1 cellular context compared by ENCODE assay signal in the genomic region with DNA sequence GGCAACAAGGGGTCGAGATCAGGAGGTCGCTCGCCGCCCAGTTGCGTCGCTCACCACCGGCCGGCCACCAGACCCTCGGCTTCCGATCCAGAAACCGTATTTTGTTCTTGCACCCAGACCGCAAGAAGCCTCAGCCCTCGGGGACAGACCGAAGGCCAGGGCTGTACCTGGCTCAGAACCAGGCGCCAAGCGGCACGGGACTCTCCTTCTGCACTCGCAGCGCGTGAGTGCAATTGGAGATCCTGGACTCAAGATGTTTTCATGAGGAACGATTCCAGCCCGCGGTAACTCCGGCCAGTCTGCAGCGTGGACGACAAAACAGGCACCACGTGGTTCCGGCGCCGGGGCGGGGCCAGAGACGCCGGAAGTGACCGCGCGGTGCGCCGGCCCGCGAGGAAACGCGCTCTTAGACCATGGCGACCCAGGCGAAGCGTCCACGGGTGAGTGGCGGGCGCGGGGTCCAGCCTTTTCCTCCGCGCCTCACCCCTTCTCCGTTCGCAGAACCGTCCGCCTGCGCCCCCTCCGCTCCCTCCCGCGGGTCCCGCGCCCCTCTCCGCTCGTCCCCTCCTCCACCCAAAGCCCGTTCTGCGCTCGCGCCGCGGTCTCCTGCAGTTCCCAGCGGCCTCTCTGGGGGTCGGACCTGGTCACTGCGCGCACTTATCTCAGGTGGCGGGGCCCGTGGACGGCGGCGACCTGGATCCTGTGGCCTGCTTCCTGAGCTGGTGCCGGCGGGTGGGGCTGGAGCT.
TF ChIP-seq lines count a peak whose summit lies in the region.

A gene with protein sequence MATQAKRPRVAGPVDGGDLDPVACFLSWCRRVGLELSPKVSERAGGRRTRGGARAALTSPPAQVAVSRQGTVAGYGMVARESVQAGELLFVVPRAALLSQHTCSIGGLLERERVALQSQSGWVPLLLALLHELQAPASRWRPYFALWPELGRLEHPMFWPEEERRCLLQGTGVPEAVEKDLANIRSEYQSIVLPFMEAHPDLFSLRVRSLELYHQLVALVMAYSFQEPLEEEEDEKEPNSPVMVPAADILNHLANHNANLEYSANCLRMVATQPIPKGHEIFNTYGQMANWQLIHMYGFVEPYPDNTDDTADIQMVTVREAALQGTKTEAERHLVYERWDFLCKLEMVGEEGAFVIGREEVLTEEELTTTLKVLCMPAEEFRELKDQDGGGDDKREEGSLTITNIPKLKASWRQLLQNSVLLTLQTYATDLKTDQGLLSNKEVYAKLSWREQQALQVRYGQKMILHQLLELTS (plus strand): TSS at position 393 of the 746 bp plus-strand sequence. CDS start 21 bp downstream, at position 414.

TF ChIP-seq in K562, 482 proteins besides CTCF, POLR2A, EP300 and RAD21 (continued from another document and continues in another):
- TF ChIP-seq ZEB2 (IDR thresholded peaks at IDR 0.05) (peak; percentile 67; the same call in 1 of the 2 replicates), HNRNPH1 (optimal IDR thresholded peaks at IDR 0.05; ENCODE audit: low read depth, low read length) (no peak), ZNF41 (CRISPR knock-in tag; conservative IDR thresholded peaks at IDR 0.05) (no peak), HCFC1 (IDR thresholded peaks at IDR 0.05; ENCODE audit: low read depth, low read length) (peak; percentile 65), POLR3G (IDR thresholded peaks at IDR 0.05; ENCODE audit: extremely low read depth, insufficient read length, insufficient replicate concordance) (no peak), ZFP30 (CRISPR knock-in tag; IDR thresholded peaks at IDR 0.05; ENCODE audit: borderline replicate concordance) (no peak), ZNF77 (CRISPR knock-in tag; IDR thresholded peaks at IDR 0.05) (no peak), NEUROD1 (IDR thresholded peaks at IDR 0.05; ENCODE audit: borderline replicate concordance, low read depth, low read length, partially characterized antibody) (no peak), STAT5A (IDR thresholded peaks at IDR 0.05; ENCODE audit: borderline replicate concordance, low read length) (no peak), YY1 (IDR thresholded peaks at IDR 0.05; ENCODE audit: borderline replicate concordance in 1 of 3, control insufficient read depth in 1 of 3, extremely low read depth in 1 of 3, insufficient read depth in 3 of 3, insufficient read length in 1 of 3, insufficient replicate concordance in 2 of 3, low read depth in 1 of 3, low read length in 2 of 3) (peak in 2 of 3 experiments; percentile 55 to 86), CXXC5 (CRISPR knock-in tag; IDR thresholded peaks at IDR 0.05) (peak; percentile 89), MECOM (CRISPR knock-in tag; IDR thresholded peaks at IDR 0.05) (no peak), JUNB (CRISPR knock-in tag; conservative IDR thresholded peaks at IDR 0.05) (no peak; the same call in 1 of the 2 replicates), HMG20B (CRISPR knock-in tag; IDR thresholded peaks at IDR 0.05) (no peak), ZFP36 (IDR thresholded peaks at IDR 0.05; ENCODE audit: low read depth, low read length, partially characterized antibody) (peak; percentile 4), TFAM (CRISPR knock-in tag; conservative IDR thresholded peaks at IDR 0.05) (no peak), ARID1B (IDR thresholded peaks at IDR 0.05) (0 out of 2 replicates have a peak, but pooled peaks have one; percentile 19), XRCC4 (IDR thresholded peaks at IDR 0.05; ENCODE audit: extremely low read depth, insufficient read depth, insufficient read length) (no peak), ZBTB8A (IDR thresholded peaks at IDR 0.05; ENCODE audit: partially characterized antibody) (no peak), NFRKB (IDR thresholded peaks at IDR 0.05; ENCODE audit: low read depth) (peak; percentile 29; the same call in 1 of the 2 replicates), POLR2AphosphoS5 (IDR thresholded peaks at IDR 0.05; ENCODE audit: control insufficient read depth, insufficient read depth, low read depth, low read length) (peak; percentile 48; the same call in 1 of the 2 replicates), NUFIP1 (IDR thresholded peaks at IDR 0.05; ENCODE audit: partially characterized antibody) (no peak), CHD2 (IDR thresholded peaks at IDR 0.05; ENCODE audit: low read depth, low read length) (0 out of 2 replicates have a peak, but pooled peaks have one; percentile 13), BCL6 (CRISPR knock-in tag; IDR thresholded peaks at IDR 0.05) (no peak), MEIS2 (IDR thresholded peaks at IDR 0.05; ENCODE audit: partially characterized antibody) (no peak)
- TF ChIP-seq, protein P1, sequence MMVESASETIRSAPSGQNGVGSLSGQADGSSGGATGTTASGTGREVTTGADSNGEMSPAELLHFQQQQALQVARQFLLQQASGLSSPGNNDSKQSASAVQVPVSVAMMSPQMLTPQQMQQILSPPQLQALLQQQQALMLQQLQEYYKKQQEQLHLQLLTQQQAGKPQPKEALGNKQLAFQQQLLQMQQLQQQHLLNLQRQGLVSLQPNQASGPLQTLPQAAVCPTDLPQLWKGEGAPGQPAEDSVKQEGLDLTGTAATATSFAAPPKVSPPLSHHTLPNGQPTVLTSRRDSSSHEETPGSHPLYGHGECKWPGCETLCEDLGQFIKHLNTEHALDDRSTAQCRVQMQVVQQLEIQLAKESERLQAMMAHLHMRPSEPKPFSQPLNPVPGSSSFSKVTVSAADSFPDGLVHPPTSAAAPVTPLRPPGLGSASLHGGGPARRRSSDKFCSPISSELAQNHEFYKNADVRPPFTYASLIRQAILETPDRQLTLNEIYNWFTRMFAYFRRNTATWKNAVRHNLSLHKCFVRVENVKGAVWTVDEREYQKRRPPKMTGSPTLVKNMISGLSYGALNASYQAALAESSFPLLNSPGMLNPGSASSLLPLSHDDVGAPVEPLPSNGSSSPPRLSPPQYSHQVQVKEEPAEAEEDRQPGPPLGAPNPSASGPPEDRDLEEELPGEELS (CRISPR knock-in tag; IDR thresholded peaks at IDR 0.05; ENCODE audit: borderline replicate concordance): no peak; the same call in 1 of the 2 replicates
- TF ChIP-seq, protein P2, sequence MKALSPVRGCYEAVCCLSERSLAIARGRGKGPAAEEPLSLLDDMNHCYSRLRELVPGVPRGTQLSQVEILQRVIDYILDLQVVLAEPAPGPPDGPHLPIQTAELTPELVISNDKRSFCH (CRISPR knock-in tag; IDR thresholded peaks at IDR 0.05): no peak
- TF ChIP-seq, protein P2 (tag; IDR thresholded peaks at IDR 0.05): no peak
- TF ChIP-seq, protein P3, sequence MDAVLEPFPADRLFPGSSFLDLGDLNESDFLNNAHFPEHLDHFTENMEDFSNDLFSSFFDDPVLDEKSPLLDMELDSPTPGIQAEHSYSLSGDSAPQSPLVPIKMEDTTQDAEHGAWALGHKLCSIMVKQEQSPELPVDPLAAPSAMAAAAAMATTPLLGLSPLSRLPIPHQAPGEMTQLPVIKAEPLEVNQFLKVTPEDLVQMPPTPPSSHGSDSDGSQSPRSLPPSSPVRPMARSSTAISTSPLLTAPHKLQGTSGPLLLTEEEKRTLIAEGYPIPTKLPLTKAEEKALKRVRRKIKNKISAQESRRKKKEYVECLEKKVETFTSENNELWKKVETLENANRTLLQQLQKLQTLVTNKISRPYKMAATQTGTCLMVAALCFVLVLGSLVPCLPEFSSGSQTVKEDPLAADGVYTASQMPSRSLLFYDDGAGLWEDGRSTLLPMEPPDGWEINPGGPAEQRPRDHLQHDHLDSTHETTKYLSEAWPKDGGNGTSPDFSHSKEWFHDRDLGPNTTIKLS (IDR thresholded peaks at IDR 0.05; ENCODE audit: borderline replicate concordance, low read depth): peak; percentile 68; the same call in 1 of the 2 replicates
- TF ChIP-seq, protein P4, sequence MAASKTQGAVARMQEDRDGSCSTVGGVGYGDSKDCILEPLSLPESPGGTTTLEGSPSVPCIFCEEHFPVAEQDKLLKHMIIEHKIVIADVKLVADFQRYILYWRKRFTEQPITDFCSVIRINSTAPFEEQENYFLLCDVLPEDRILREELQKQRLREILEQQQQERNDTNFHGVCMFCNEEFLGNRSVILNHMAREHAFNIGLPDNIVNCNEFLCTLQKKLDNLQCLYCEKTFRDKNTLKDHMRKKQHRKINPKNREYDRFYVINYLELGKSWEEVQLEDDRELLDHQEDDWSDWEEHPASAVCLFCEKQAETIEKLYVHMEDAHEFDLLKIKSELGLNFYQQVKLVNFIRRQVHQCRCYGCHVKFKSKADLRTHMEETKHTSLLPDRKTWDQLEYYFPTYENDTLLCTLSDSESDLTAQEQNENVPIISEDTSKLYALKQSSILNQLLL (CRISPR knock-in tag; IDR thresholded peaks at IDR 0.05; ENCODE audit: borderline replicate concordance): no peak
- TF ChIP-seq, protein P5, sequence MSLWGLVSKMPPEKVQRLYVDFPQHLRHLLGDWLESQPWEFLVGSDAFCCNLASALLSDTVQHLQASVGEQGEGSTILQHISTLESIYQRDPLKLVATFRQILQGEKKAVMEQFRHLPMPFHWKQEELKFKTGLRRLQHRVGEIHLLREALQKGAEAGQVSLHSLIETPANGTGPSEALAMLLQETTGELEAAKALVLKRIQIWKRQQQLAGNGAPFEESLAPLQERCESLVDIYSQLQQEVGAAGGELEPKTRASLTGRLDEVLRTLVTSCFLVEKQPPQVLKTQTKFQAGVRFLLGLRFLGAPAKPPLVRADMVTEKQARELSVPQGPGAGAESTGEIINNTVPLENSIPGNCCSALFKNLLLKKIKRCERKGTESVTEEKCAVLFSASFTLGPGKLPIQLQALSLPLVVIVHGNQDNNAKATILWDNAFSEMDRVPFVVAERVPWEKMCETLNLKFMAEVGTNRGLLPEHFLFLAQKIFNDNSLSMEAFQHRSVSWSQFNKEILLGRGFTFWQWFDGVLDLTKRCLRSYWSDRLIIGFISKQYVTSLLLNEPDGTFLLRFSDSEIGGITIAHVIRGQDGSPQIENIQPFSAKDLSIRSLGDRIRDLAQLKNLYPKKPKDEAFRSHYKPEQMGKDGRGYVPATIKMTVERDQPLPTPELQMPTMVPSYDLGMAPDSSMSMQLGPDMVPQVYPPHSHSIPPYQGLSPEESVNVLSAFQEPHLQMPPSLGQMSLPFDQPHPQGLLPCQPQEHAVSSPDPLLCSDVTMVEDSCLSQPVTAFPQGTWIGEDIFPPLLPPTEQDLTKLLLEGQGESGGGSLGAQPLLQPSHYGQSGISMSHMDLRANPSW (CRISPR knock-in tag; IDR thresholded peaks at IDR 0.05): peak; percentile 76; the same call in 1 of the 2 replicates
- TF ChIP-seq, protein P6, sequence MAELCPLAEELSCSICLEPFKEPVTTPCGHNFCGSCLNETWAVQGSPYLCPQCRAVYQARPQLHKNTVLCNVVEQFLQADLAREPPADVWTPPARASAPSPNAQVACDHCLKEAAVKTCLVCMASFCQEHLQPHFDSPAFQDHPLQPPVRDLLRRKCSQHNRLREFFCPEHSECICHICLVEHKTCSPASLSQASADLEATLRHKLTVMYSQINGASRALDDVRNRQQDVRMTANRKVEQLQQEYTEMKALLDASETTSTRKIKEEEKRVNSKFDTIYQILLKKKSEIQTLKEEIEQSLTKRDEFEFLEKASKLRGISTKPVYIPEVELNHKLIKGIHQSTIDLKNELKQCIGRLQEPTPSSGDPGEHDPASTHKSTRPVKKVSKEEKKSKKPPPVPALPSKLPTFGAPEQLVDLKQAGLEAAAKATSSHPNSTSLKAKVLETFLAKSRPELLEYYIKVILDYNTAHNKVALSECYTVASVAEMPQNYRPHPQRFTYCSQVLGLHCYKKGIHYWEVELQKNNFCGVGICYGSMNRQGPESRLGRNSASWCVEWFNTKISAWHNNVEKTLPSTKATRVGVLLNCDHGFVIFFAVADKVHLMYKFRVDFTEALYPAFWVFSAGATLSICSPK (IDR thresholded peaks at IDR 0.05; ENCODE audit: borderline replicate concordance): no peak
- TF ChIP-seq, protein P7, sequence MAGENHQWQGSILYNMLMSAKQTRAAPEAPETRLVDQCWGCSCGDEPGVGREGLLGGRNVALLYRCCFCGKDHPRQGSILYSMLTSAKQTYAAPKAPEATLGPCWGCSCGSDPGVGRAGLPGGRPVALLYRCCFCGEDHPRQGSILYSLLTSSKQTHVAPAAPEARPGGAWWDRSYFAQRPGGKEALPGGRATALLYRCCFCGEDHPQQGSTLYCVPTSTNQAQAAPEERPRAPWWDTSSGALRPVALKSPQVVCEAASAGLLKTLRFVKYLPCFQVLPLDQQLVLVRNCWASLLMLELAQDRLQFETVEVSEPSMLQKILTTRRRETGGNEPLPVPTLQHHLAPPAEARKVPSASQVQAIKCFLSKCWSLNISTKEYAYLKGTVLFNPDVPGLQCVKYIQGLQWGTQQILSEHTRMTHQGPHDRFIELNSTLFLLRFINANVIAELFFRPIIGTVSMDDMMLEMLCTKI (IDR thresholded peaks at IDR 0.05; ENCODE audit: partially characterized antibody): no peak
- TF ChIP-seq, protein P8, sequence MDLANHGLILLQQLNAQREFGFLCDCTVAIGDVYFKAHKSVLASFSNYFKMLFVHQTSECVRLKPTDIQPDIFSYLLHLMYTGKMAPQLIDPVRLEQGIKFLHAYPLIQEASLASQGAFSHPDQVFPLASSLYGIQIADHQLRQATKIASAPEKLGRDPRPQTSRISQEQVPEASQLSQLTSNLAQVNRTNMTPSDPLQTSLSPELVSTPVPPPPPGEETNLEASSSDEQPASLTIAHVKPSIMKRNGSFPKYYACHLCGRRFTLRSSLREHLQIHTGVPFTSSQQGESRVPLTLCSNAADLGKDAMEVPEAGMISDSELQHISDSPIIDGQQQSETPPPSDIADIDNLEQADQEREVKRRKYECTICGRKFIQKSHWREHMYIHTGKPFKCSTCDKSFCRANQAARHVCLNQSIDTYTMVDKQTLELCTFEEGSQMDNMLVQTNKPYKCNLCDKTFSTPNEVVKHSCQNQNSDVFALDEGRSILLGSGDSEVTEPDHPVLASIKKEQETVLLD (IDR thresholded peaks at IDR 0.05): 0 out of 2 replicates have a peak, but pooled peaks have one; percentile 24
- TF ChIP-seq, protein P9, sequence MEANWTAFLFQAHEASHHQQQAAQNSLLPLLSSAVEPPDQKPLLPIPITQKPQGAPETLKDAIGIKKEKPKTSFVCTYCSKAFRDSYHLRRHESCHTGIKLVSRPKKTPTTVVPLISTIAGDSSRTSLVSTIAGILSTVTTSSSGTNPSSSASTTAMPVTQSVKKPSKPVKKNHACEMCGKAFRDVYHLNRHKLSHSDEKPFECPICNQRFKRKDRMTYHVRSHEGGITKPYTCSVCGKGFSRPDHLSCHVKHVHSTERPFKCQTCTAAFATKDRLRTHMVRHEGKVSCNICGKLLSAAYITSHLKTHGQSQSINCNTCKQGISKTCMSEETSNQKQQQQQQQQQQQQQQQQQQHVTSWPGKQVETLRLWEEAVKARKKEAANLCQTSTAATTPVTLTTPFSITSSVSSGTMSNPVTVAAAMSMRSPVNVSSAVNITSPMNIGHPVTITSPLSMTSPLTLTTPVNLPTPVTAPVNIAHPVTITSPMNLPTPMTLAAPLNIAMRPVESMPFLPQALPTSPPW (CRISPR knock-in tag; IDR thresholded peaks at IDR 0.05): peak; percentile 53
- TF ChIP-seq, protein P10, sequence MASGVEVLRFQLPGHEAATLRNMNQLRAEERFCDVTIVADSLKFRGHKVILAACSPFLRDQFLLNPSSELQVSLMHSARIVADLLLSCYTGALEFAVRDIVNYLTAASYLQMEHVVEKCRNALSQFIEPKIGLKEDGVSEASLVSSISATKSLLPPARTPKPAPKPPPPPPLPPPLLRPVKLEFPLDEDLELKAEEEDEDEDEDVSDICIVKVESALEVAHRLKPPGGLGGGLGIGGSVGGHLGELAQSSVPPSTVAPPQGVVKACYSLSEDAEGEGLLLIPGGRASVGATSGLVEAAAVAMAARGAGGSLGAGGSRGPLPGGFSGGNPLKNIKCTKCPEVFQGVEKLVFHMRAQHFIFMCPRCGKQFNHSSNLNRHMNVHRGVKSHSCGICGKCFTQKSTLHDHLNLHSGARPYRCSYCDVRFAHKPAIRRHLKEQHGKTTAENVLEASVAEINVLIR (CRISPR knock-in tag; IDR thresholded peaks at IDR 0.05): no peak
- TF ChIP-seq, protein P11, sequence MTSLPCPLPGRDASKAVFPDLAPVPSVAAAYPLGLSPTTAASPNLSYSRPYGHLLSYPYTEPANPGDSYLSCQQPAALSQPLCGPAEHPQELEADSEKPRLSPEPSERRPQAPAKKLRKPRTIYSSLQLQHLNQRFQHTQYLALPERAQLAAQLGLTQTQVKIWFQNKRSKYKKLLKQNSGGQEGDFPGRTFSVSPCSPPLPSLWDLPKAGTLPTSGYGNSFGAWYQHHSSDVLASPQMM (CRISPR knock-in tag; IDR thresholded peaks at IDR 0.05): no peak
